1 cellular context compared by ENCODE assay signal in genomic region chr14:92651106-92651792, GRCh38.
TF ChIP-seq lines count a peak whose summit lies in the region.

No MANE protein-coding gene starts in this region.

TF ChIP-seq in GM23338, 12 proteins besides CTCF, POLR2A, EP300 and RAD21 (continued from another document):
- TF ChIP-seq REST (IDR thresholded peaks at IDR 0.05; ENCODE audit: unreplicated experiment) (no peak), ZNF114 (CRISPR knock-in tag; IDR thresholded peaks at IDR 0.05) (no peak)
